ENCODE assay signal across 12 cellular contexts in genomic region chr2:15223887-15224286, GRCh38.
A peak's percentile ranks its signal among the peaks of the same experiment; 100 is the strongest.
DNase-seq lines count a peak whose midpoint lies in the region; ATAC-seq, FAIRE-seq and TF ChIP-seq lines count a peak whose summit lies in the region.
"Had no signal": no experiment of that assay in that cellular context is flagged by ENCODE, and none has a peak within 500 bp of the region (broad histone marks: within the 10 kb centered on the region; RNA-seq: fewer than 3 reads in every experiment).

No MANE protein-coding gene starts in this region.

- SMC1A ChIA-PET in GM12878 (lab: Charles Lee; ENCODE audit: uncharacterized antibody, unreplicated experiment) = interaction anchor here (1.3 kb wide), 1 partner anchor 354 kb away, joined by 3 read pairs; no protein-coding TSS in a partner anchor

- H3K9me3 Mint-ChIP-seq in activated naive CD4-positive, alpha-beta T cell treated with anti-CD3 and anti-CD28 coated beads for 36 hours = no peaks in the 10 kb centered on the region
- H3K9me3 Mint-ChIP-seq: T-helper 1 cell treated with Interleukin-12 subunit alpha and Interleukin-12 subunit beta and Interleukin-4 antibody, amounts not matched to agents 30 μg/mL and 1 μg/mL, for 36 hours had no signal

- no peaks in the 10 kb centered on the region for H3K4me1 ChIP-seq in GM12878 (ENCODE audit: control insufficient read depth, insufficient read depth, low read length)

- no TSS peak for BruUV-seq in GM12878 (replicated peaks; lab: Mats Ljungman, UMichigan)

- no peak for TF ChIP-seq EP300 in GM12878 (IDR thresholded peaks at IDR 0.05; ENCODE audit: borderline replicate concordance in 1 of 2, control insufficient read depth in 1 of 2, low read depth in 2 of 2, low read length in 2 of 2)

- H3K27ac ChIP-seq in GM12878 (ENCODE audit: control insufficient read depth, insufficient read depth) = no peak overlapping the region
- H3K27ac ChIP-seq: skin epidermis had no signal

- in situ Hi-C loops in GM12878 (cut with MboI) = no loop called here

- DNase-seq in ELR (ENCODE audit: low read depth) = peak; percentile 88
- no peak for DNase-seq in GM12878 (ENCODE audit: low read depth, low spot score)
- peak; percentile 82 to 98 for DNase-seq in lung microvascular endothelial cell (ENCODE audit: low read depth in 2 of 2)
- no peak for DNase-seq in ureter (ENCODE audit: low spot score)
- no peak for DNase-seq in activated naive CD4-positive, alpha-beta T cell treated with anti-CD3 and anti-CD28 coated beads for 36 hours
- DNase-seq in MG63 = no peak
- DNase-seq in 8988T = no peak
- DNase-seq: effector CD8-positive, alpha-beta T cell had no signal

- CTCF ChIA-PET in GM12878 (lab: Yijun Ruan, JAX) = no interaction called here
- CTCF ChIA-PET in activated naive CD4-positive, alpha-beta T cell treated with anti-CD3 and anti-CD28 coated beads for 36 hours (lab: Charles Lee) = interaction anchor here (0.6 to 0.7 kb wide), 2 partner anchors 131 to 155 kb away, joined by 3 to 5 read pairs; no protein-coding TSS in a partner anchor

- no peaks in the 10 kb centered on the region for H3K36me3 ChIP-seq in GM12878 (ENCODE audit: control insufficient read depth in 2 of 2, insufficient read depth in 2 of 2, low read length in 1 of 2)
- H3K36me3 ChIP-seq in MG63 = peaks cover 5% of the 10 kb centered on the region

- H3K36me3 Mint-ChIP-seq in activated naive CD4-positive, alpha-beta T cell treated with anti-CD3 and anti-CD28 coated beads for 36 hours (ENCODE audit: low read depth) = peaks cover 40% of the 10 kb centered on the region

- no peaks in the 10 kb centered on the region for H4K20me1 ChIP-seq in GM12878 (ENCODE audit: control insufficient read depth, insufficient read depth)

- H3K27me3 ChIP-seq in GM12878 (replicated peaks in 1 of 2; ENCODE audit: control insufficient read depth in 2 of 2, insufficient read depth in 2 of 2, low read length in 1 of 2) (no peaks in the 10 kb centered on the region), MG63 (no peaks in the 10 kb centered on the region)

- no peak overlapping the region for H3K4me3 Mint-ChIP-seq in activated naive CD4-positive, alpha-beta T cell treated with anti-CD3 and anti-CD28 coated beads for 36 hours
- H3K4me3 Mint-ChIP-seq: stimulated activated memory B cell treated with anti-CD40 and anti-IgM and Interleukin-4, amounts not matched to agents 10 μg/mL and 1 μg/mL and 100 μg/mL, for 72 hours; T-helper 1 cell treated with Interleukin-12 subunit alpha and Interleukin-12 subunit beta and Interleukin-4 antibody, amounts not matched to agents 30 μg/mL and 1 μg/mL, for 36 hours had no signal

- H3K9me3 ChIP-seq in GM12878 (replicated peaks; ENCODE audit: control insufficient read depth, insufficient read depth, low read length) = no peaks in the 10 kb centered on the region
- H3K9me3 ChIP-seq in MG63 = no peaks in the 10 kb centered on the region; the same call in 1 of the 2 replicates

- no peak overlapping the region for H3K27ac Mint-ChIP-seq in activated naive CD4-positive, alpha-beta T cell treated with anti-CD3 and anti-CD28 coated beads for 36 hours
- H3K27ac Mint-ChIP-seq: stimulated activated memory B cell treated with anti-CD40 and anti-IgM and Interleukin-4, amounts not matched to agents 10 μg/mL and 1 μg/mL and 100 μg/mL, for 72 hours; T-helper 1 cell treated with Interleukin-12 subunit alpha and Interleukin-12 subunit beta and Interleukin-4 antibody, amounts not matched to agents 30 μg/mL and 1 μg/mL, for 36 hours had no signal

- no peak for TF ChIP-seq CTCF in GM12878 (IDR thresholded peaks at IDR 0.05 in 2 of 3, conservative IDR thresholded peaks at IDR 0.05 in 1 of 3; ENCODE audit: control insufficient read depth in 2 of 3, extremely low read depth in 1 of 3, insufficient read depth in 1 of 3, low read depth in 3 of 3, low read length in 3 of 3)

- no peak for TF ChIP-seq RAD21 in GM12878 (IDR thresholded peaks at IDR 0.05; ENCODE audit: insufficient read depth, low read depth, low read length)

- WGBS in GM12878 (ENCODE audit: insufficient coverage, insufficient replicate concordance, low lambda C conversion rate, missing lambda C conversion rate) = 72% methylated on average over 3 of the region's 3 CpGs

- no peak overlapping the region for H3K9ac ChIP-seq in GM12878 (ENCODE audit: control insufficient read depth, insufficient read depth, low read length)

- RAD21 ChIA-PET in GM12878 (lab: Charles Lee; ENCODE audit: unreplicated experiment) = no interaction called here

- peak; percentile 63 for ATAC-seq in HG03439 (IDR thresholded peaks at IDR 0.05; ENCODE audit: unreplicated experiment)
- peak; percentile 42; the same call in 2 of the 3 replicates for ATAC-seq in GM12878
- ATAC-seq: stimulated activated memory B cell treated with anti-CD40 and anti-IgM and Interleukin-4, amounts not matched to agents 10 μg/mL and 1 μg/mL and 100 μg/mL, for 72 hours had no signal

- H3K4me1 Mint-ChIP-seq in activated naive CD4-positive, alpha-beta T cell treated with anti-CD3 and anti-CD28 coated beads for 36 hours (ENCODE audit: low read depth) = no peaks in the 10 kb centered on the region
- H3K4me1 Mint-ChIP-seq: stimulated activated memory B cell treated with anti-CD40 and anti-IgM and Interleukin-4, amounts not matched to agents 10 μg/mL and 1 μg/mL and 100 μg/mL, for 72 hours had no signal

- no peak for TF ChIP-seq POLR2A in GM12878 (IDR thresholded peaks at IDR 0.05; ENCODE audit: low read depth, low read length)

- H2AFZ ChIP-seq in GM12878 (ENCODE audit: control insufficient read depth, low read depth, low read length) = no peak overlapping the region

- H3K4me3 ChIP-seq in GM12878 = no peak overlapping the region
- H3K4me3 ChIP-seq in MG63 = no peak overlapping the region
- H3K4me3 ChIP-seq: skin epidermis had no signal

- H3K27me3 Mint-ChIP-seq in activated naive CD4-positive, alpha-beta T cell treated with anti-CD3 and anti-CD28 coated beads for 36 hours (ENCODE audit: low read depth) = no peaks in the 10 kb centered on the region
- H3K27me3 Mint-ChIP-seq: stimulated activated memory B cell treated with anti-CD40 and anti-IgM and Interleukin-4, amounts not matched to agents 10 μg/mL and 1 μg/mL and 100 μg/mL, for 72 hours had no signal

- POLR2A ChIA-PET in GM12878 (lab: Charles Lee) = no interaction called here

- FAIRE-seq in GM12878 (lab: Jason Lieb, UNC) = peak; percentile 27

- H3K79me2 ChIP-seq in GM12878 (ENCODE audit: control insufficient read depth, insufficient read depth, low read length) = no peaks in the 10 kb centered on the region

- no peak overlapping the region for H3K4me2 ChIP-seq in GM12878 (ENCODE audit: control insufficient read depth, insufficient read depth)

- intact Hi-C loops in GM12878 (cut with micrococcal nuclease; ENCODE audit: unreplicated experiment) = no loop called here
- intact Hi-C loops in activated naive CD4-positive, alpha-beta T cell treated with anti-CD3 and anti-CD28 coated beads for 36 hours (cut with micrococcal nuclease) = no loop called here

TF ChIP-seq in GM12878, 131 proteins besides CTCF, POLR2A, EP300 and RAD21:
- TF ChIP-seq JUNB (IDR thresholded peaks at IDR 0.05) = peak; percentile 56
- TF ChIP-seq NFYA (IDR thresholded peaks at IDR 0.05; ENCODE audit: borderline replicate concordance, low read depth, low read length) = no peak
- no peak for TF ChIP-seq NFIC (IDR thresholded peaks at IDR 0.05; ENCODE audit: low read depth, low read length)
- TF ChIP-seq PBX3 (IDR thresholded peaks at IDR 0.05; ENCODE audit: insufficient replicate concordance, low read depth, low read length) = no peak

Comparison
In these comparisons a context has a peak if more than half of its experiments do, and no peak if none do; other contexts are left out.
1. DNase-seq: peak in ELR (single experiment) and lung microvascular endothelial cell (2 of 2); none in GM12878 (single experiment), ureter (single experiment), activated naive CD4-positive, alpha-beta T cell treated with anti-CD3 and anti-CD28 coated beads for 36 hours (single experiment), MG63 (single experiment) and 8988T (single experiment).